Comparison of ENCODE assay signal across 18 cellular contexts in the genomic region with DNA sequence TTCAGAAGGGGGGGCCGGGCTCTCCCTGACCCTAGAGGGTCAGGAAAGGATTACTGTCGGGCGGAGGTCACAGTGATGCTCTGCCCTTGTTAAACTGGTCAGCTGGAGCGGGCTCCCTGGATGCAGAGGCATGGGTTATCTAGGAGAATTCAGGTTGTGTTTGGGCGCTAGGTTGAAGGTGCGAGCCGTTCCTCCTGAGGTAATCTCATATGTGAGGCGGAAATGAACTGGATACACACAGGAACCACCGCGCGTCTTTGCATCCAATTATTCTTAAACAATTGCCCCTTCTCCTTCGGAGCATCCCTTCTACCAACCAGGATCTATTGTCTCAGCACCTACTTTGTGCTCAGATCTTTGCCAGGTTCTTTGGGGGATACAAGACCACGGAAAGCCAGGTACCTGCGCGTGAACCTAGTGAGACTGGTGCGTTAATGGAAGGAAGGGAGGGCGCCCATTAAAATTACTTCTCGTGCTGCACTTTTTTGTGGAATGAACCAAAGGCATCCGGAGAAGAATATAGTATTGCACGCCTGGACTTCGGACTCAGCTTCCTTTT. TPM values are rescaled to one million over a fixed set of nuclear protein-coding genes. Genes with fewer than 3 reads are reported as not detected.
DNase-seq lines count a peak whose midpoint lies in the region; ATAC-seq and TF ChIP-seq lines count a peak whose summit lies in the region.
"Had no signal": no experiment of that assay in that cellular context is flagged by ENCODE, and none has a peak within 500 bp of the region (broad histone marks: within the 10 kb centered on the region; RNA-seq: fewer than 3 reads in every experiment).

No MANE protein-coding gene starts in this region.

- WGBS in heart right ventricle, 2 donors: 62 to 65% methylated on average over 21 of the region's 21 CpGs

- no peak for ATAC-seq in stimulated activated naive CD8-positive, alpha-beta T cell treated with anti-CD3 and anti-CD28 coated beads, Interleukin-15, amount 100 ng/mL, for 72 hours
- no peak for ATAC-seq in stimulated activated naive CD8-positive, alpha-beta T cell treated with anti-CD3 and anti-CD28 coated beads, Interleukin-15, Interleukin-2, amounts not matched to agents 100 U/mL and 50 U/mL, for 24 hours
- ATAC-seq in natural killer cell (no peak), heart right ventricle (no peak), GM18873 (IDR thresholded peaks at IDR 0.05; ENCODE audit: low FRiP score, unreplicated experiment) (no peak)
- ATAC-seq: gastrocnemius medialis, Right ventricle myocardium inferior had no signal

- H3K27me3 Mint-ChIP-seq in stimulated activated naive CD8-positive, alpha-beta T cell treated with anti-CD3 and anti-CD28 coated beads, Interleukin-15, amount 100 ng/mL, for 72 hours: peaks cover 87% of the 10 kb centered on the region
- H3K27me3 Mint-ChIP-seq in natural killer cell (ENCODE audit: low read depth in 2 of 2): peaks cover 50 to 68% of the 10 kb centered on the region in 2 donors

- H3K27ac ChIP-seq in heart right ventricle: no peak overlapping the region
- H3K27ac ChIP-seq: colonic mucosa, gastrocnemius medialis, vagina had no signal

- TF ChIP-seq CTCF in natural killer cell (IDR thresholded peaks at IDR 0.05) (no peak), heart right ventricle (IDR thresholded peaks at IDR 0.05) (no peak)

- H3K36me3 ChIP-seq in heart right ventricle: no peaks in the 10 kb centered on the region
- H3K36me3 ChIP-seq: colonic mucosa, gastrocnemius medialis, right atrium auricular region, vagina had no signal

- peak in 1 of 2 donors; percentile 6 for DNase-seq in stimulated activated naive CD8-positive, alpha-beta T cell treated with anti-CD3 and anti-CD28 coated beads, Interleukin-15, amount 100 ng/mL, for 72 hours
- DNase-seq in stimulated activated naive CD8-positive, alpha-beta T cell treated with anti-CD3 and anti-CD28 coated beads, Interleukin-15, Interleukin-2, amounts not matched to agents 100 U/mL and 50 U/mL, for 24 hours: no peak
- DNase-seq in ecto neural progenitor cell (ENCODE audit: low spot score): peak; percentile 42
- DNase-seq in natural killer cell: no peak
- no peak for DNase-seq in heart right ventricle
- no peak for DNase-seq in EL
- DNase-seq in ACHN: no peak
- DNase-seq: activated CD4-positive, CD25-positive, alpha-beta regulatory T cell; activated gamma-delta T cell treated with Interleukin-2 at 50 U/mL for 16 hours; colonic mucosa; gastrocnemius medialis; NCI-H1930; NCI-H510A treated with DMSO at 0.1 percent for 48 hours; T-helper 1 cell had no signal

- no peaks in the 10 kb centered on the region for H3K36me3 Mint-ChIP-seq in natural killer cell

- in situ Hi-C loops in ACHN (cut with HindIII; ENCODE audit: low pct_ligation_motif_present, low pct_unique_long_range_greater_than_20kb, low sequenced_read_pairs): no loop called here

- H3K27me3 ChIP-seq in heart right ventricle: peaks cover 0 to 71% (median 52%) of the 10 kb centered on the region in 7 donors
- H3K27me3 ChIP-seq: colonic mucosa, right atrium auricular region, vagina had no signal

- peak overlapping the region; percentile 67 to 71 for H3K4me3 Mint-ChIP-seq in stimulated activated naive CD8-positive, alpha-beta T cell treated with anti-CD3 and anti-CD28 coated beads, Interleukin-15, amount 100 ng/mL, for 72 hours
- H3K4me3 Mint-ChIP-seq in natural killer cell: peak overlapping the region; percentile 80

- H3K4me1 Mint-ChIP-seq in stimulated activated naive CD8-positive, alpha-beta T cell treated with anti-CD3 and anti-CD28 coated beads, Interleukin-15, amount 100 ng/mL, for 72 hours: peaks cover 24% of the 10 kb centered on the region
- peaks cover 9 to 22% of the 10 kb centered on the region in 2 donors for H3K4me1 Mint-ChIP-seq in natural killer cell

- no peaks in the 10 kb centered on the region for H3K9me3 ChIP-seq in heart right ventricle
- H3K9me3 ChIP-seq: colonic mucosa, gastrocnemius medialis, right atrium auricular region, vagina had no signal

- H3K4me1 ChIP-seq in heart right ventricle: peaks cover 0 to 34% (median 9%) of the 10 kb centered on the region in 9 donors
- H3K4me1 ChIP-seq: colonic mucosa, gastrocnemius medialis had no signal

- H3K4me3 ChIP-seq in heart right ventricle: peak overlapping the region in 2 of 10 donors; percentile 40 to 42
- H3K4me3 ChIP-seq: colonic mucosa had no signal

- H3K27ac Mint-ChIP-seq in stimulated activated naive CD8-positive, alpha-beta T cell treated with anti-CD3 and anti-CD28 coated beads, Interleukin-15, amount 100 ng/mL, for 72 hours: no peak overlapping the region
- H3K27ac Mint-ChIP-seq in natural killer cell: no peak overlapping the region

- intact Hi-C loops in natural killer cell (cut with micrococcal nuclease): no loop called here
- intact Hi-C loops in heart right ventricle (cut with DNase I): loop anchor here in 6 of 10 donors (10.0 kb wide), 7 partner anchors 187 to 813 kb away; no protein-coding TSS in a partner anchor

- peaks cover 4 to 7% of the 10 kb centered on the region in 2 donors for H3K9me3 Mint-ChIP-seq in stimulated activated naive CD8-positive, alpha-beta T cell treated with anti-CD3 and anti-CD28 coated beads, Interleukin-15, amount 100 ng/mL, for 72 hours
- H3K9me3 Mint-ChIP-seq in natural killer cell: peaks cover 0 to 2% of the 10 kb centered on the region in 2 donors

RNA-seq across cellular contexts. Expression of a gene that starts 28.4 kb away (rescaled TPM):
- total RNA-seq in natural killer cell: not detected
- total RNA-seq in heart right ventricle: 100 to 1,000 TPM in 7 of 10 donors, 10 to 100 TPM in 3; 64.6 to 196 (median 130) TPM
- 10 to 100 TPM; 48.6 to 90.7 TPM for polyA plus RNA-seq in heart right ventricle

Comparison
In these comparisons a context has a peak if more than half of its experiments do, and no peak if none do; other contexts are left out.
1. RNA of a gene that starts 28.4 kb away (total RNA-seq): 64.6 to 196 TPM in heart right ventricle; not detected in natural killer cell; every median in the first group is over 10 times any median in the second.